Comparison of ENCODE assay signal across 8 cellular contexts in genomic region chr5:79512692-79513518, GRCh38. TPM values are rescaled to one million over a fixed set of nuclear protein-coding genes. Genes with fewer than 3 reads are reported as not detected.
DNase-seq lines count a peak whose midpoint lies in the region; ATAC-seq and TF ChIP-seq lines count a peak whose summit lies in the region.

No MANE protein-coding gene starts in this region.

- H3K9me3 ChIP-seq in cardiac muscle cell (ENCODE audit: low read depth) = no peaks in the 10 kb centered on the region
- no peaks in the 10 kb centered on the region for H3K9me3 ChIP-seq in mammary epithelial cell (replicated peaks; ENCODE audit: insufficient read depth, low read length)
- H3K9me3 ChIP-seq in liver (ENCODE audit: control insufficient read depth in 4 of 4, low read length in 3 of 4) = no peaks in the 10 kb centered on the region
- no peaks in the 10 kb centered on the region for H3K9me3 ChIP-seq in thoracic aorta

- no peak for TF ChIP-seq RAD21 in liver (IDR thresholded peaks at IDR 0.05)

- ATAC-seq in left ventricle myocardium superior = no peak
- ATAC-seq in thoracic aorta (ENCODE audit: insufficient number of reproducible peaks, low FRiP score, low read depth) = no peak
- ATAC-seq in GM21529 (IDR thresholded peaks at IDR 0.05; ENCODE audit: unreplicated experiment) = no peak

- H3K9ac ChIP-seq in mammary epithelial cell (ENCODE audit: insufficient read depth, low read length) (peak overlapping the region; percentile 76), liver (ENCODE audit: low read depth in 1 of 2, low read length in 2 of 2) (peak overlapping the region; percentile 7 to 49)

- DNase-seq in cardiac muscle cell (ENCODE audit: low read depth in 1 of 2, low spot score in 1 of 2) (peak; percentile 34 to 55), left ventricle myocardium superior (no peak), NCI-H2171 treated with DMSO at 0.1 percent for 48 hours (lab: John Stamatoyannopoulos, UW) (peak; percentile 43), mammary epithelial cell (peak; percentile 48), thoracic aorta (ENCODE audit: low spot score) (no peak), NCI-H2196 treated with DMSO at 0.1 percent for 48 hours (lab: John Stamatoyannopoulos, UW; ENCODE audit: unreplicated experiment) (no peak)

- in situ Hi-C loops in mammary epithelial cell (cut with MboI; ENCODE audit: low sequenced_read_pairs in 2 of 2) = no loop called here

- H3K4me1 ChIP-seq in cardiac muscle cell (ENCODE audit: low read depth) (peaks cover 30% of the 10 kb centered on the region), mammary epithelial cell (ENCODE audit: insufficient read depth, low read length) (peaks cover 19% of the 10 kb centered on the region), liver (ENCODE audit: control insufficient read depth in 4 of 4, insufficient read depth in 4 of 4, low read length in 3 of 4) (peaks cover 4 to 18% (median 10%) of the 10 kb centered on the region in 4 donors), thoracic aorta (ENCODE audit: control insufficient read depth in 1 of 2, low read depth in 2 of 2) (peaks cover 0 to 32% of the 10 kb centered on the region in 2 donors)

- intact Hi-C loops in left ventricle myocardium superior (cut with micrococcal nuclease) = no loop called here
- intact Hi-C loops in mammary epithelial cell (cut with micrococcal nuclease) = loop anchor here (2.0 to 5.0 kb wide), 4 partner anchors 100 to 486 kb away; partner anchors contain the start of genes JMY and TENT2

- no peaks in the 10 kb centered on the region for H4K20me1 ChIP-seq in mammary epithelial cell (ENCODE audit: insufficient read depth, low read length)

- WGBS in mammary epithelial cell (ENCODE audit: low coverage, missing lambda C conversion rate) = 1% methylated on average over 35 of the region's 35 CpGs
- 4% methylated on average over 35 of the region's 35 CpGs for WGBS in liver

- TF ChIP-seq CTCF in cardiac muscle cell (IDR thresholded peaks at IDR 0.05; ENCODE audit: low read depth, low read length) (no peak), mammary epithelial cell (conservative IDR thresholded peaks at IDR 0.05 in 1 of 2, IDR thresholded peaks at IDR 0.05 in 1 of 2; ENCODE audit: extremely low read depth in 1 of 2, insufficient read depth in 1 of 2, low read depth in 1 of 2, low read length in 2 of 2) (no peak), liver (IDR thresholded peaks at IDR 0.05; ENCODE audit: low read depth, low read length, missing input control) (no peak), thoracic aorta (IDR thresholded peaks at IDR 0.05) (no peak)

- no peaks in the 10 kb centered on the region for H3K27me3 ChIP-seq in cardiac muscle cell
- H3K27me3 ChIP-seq in mammary epithelial cell (ENCODE audit: insufficient read depth, low read length) = no peaks in the 10 kb centered on the region
- peaks cover 0 to 9% (median 1%) of the 10 kb centered on the region in 4 donors for H3K27me3 ChIP-seq in liver (ENCODE audit: control insufficient read depth in 4 of 4, insufficient read depth in 4 of 4, low read length in 3 of 4)
- no peaks in the 10 kb centered on the region for H3K27me3 ChIP-seq in thoracic aorta (replicated peaks; ENCODE audit: insufficient read depth)

- TSS peak; percentile 23 for BruUV-seq in mammary epithelial cell (replicated peaks; lab: Mats Ljungman, UMichigan)

- dilution Hi-C loops in mammary epithelial cell (cut with HindIII; ENCODE audit: low sequenced_read_pairs) = no loop called here

- CTCF ChIA-PET in mammary epithelial cell (lab: Charles Lee; ENCODE audit: low non-redundant PET) = interaction anchor here (0.6 to 0.7 kb wide), 2 partner anchors 108 to 994 kb away, joined by 3 read pairs; no protein-coding TSS in a partner anchor

- peak overlapping the region; percentile 89 for H2AFZ ChIP-seq in mammary epithelial cell (ENCODE audit: low read depth, low read length)

- H3K79me2 ChIP-seq in mammary epithelial cell (ENCODE audit: insufficient read depth, low read length) = peaks cover 52% of the 10 kb centered on the region

- H3K4me2 ChIP-seq in mammary epithelial cell (ENCODE audit: insufficient read depth, low read depth, low read length) = peak overlapping the region; percentile 83

- H3K4me3 ChIP-seq in cardiac muscle cell (peak overlapping the region; percentile 69), mammary epithelial cell (replicated peaks in 1 of 3; ENCODE audit: insufficient read depth in 1 of 3, low read depth in 2 of 3, low read length in 3 of 3) (peak overlapping the region; percentile 73 to 77 (median 74)), liver (ENCODE audit: low read depth in 1 of 3, low read length in 3 of 3) (peak overlapping the region; percentile 52 to 98 (median 82)), thoracic aorta (peak overlapping the region; percentile 80)

- H3K27ac ChIP-seq in cardiac muscle cell (peak overlapping the region; percentile 93), mammary epithelial cell (ENCODE audit: insufficient read depth, low read depth, low read length) (peak overlapping the region; percentile 85), liver (ENCODE audit: low read depth in 1 of 2, low read length in 2 of 2) (no peak overlapping the region), thoracic aorta (peak overlapping the region; percentile 90 to 94)

- H3K36me3 ChIP-seq in cardiac muscle cell (no peaks in the 10 kb centered on the region), mammary epithelial cell (ENCODE audit: insufficient read depth, low read length) (no peaks in the 10 kb centered on the region), liver (ENCODE audit: control insufficient read depth in 4 of 4, insufficient read depth in 3 of 4, low read depth in 1 of 4, low read length in 3 of 4) (no peaks in the 10 kb centered on the region), thoracic aorta (no peaks in the 10 kb centered on the region)

TF ChIP-seq in liver, 16 proteins besides CTCF, POLR2A, EP300 and RAD21:
- TF ChIP-seq NR2F2 (IDR thresholded peaks at IDR 0.05) = no peak
TF ChIP-seq in liver: peak in this region for 0.

RNA-seq across cellular contexts. Expression of gene HOMER1, which starts 1.0 kb away (rescaled TPM):
- 18.1 and 28.0 TPM in 2 replicates for total RNA-seq in cardiac muscle cell
- 26.3 and 28.5 TPM in 2 replicates for polyA plus RNA-seq in cardiac muscle cell
- total RNA-seq in left ventricle myocardium superior = 59.5 TPM
- total RNA-seq in mammary epithelial cell = 10 to 100 TPM; 19.1 to 24.7 TPM
- polyA plus RNA-seq in mammary epithelial cell = 5.2 TPM
- 3.8 TPM for polyA minus RNA-seq in mammary epithelial cell
- total RNA-seq in liver = 1 to 10 TPM; 1.0 to 8.7 TPM
- 1 to 10 TPM in 1 of 2 donors, under 1 TPM in 1; 0.33 to 1.4 TPM for polyA plus RNA-seq in liver
- 1 to 10 TPM; 2.4 to 7.8 TPM for total RNA-seq in thoracic aorta

Comparison
In these comparisons a context has a peak if more than half of its experiments do, and no peak if none do; other contexts are left out.
1. DNase-seq: peak in cardiac muscle cell (2 of 2), NCI-H2171 treated with DMSO at 0.1 percent for 48 hours (single experiment) and mammary epithelial cell (single experiment); none in left ventricle myocardium superior (single experiment), thoracic aorta (single experiment) and NCI-H2196 treated with DMSO at 0.1 percent for 48 hours (single experiment).
2. H3K27ac ChIP-seq: peak in cardiac muscle cell (single experiment), mammary epithelial cell (single experiment) and thoracic aorta (2 of 2); none in liver (0 of 2).
3. Peak in every context shown above with its lines, with median percentiles within 50 percentile points of each other: H3K4me3 ChIP-seq.